8 cellular contexts compared by ENCODE assay signal in genomic region chr4:101345271-101345595, GRCh38. TPM values are rescaled to one million over a fixed set of nuclear protein-coding genes. Genes with fewer than 3 reads are reported as not detected.
DNase-seq lines count a peak whose midpoint lies in the region; ATAC-seq and TF ChIP-seq lines count a peak whose summit lies in the region.

No MANE protein-coding gene starts in this region.

- H3K9ac ChIP-seq in SU-DHL-6 (ENCODE audit: low read length) (peak overlapping the region; percentile 67; the same call in 1 of the 2 replicates), endodermal cell (ENCODE audit: extremely low read depth, low read length, poor library complexity, severe bottlenecking) (no peak overlapping the region)

- DNase-seq in activated CD4-positive, alpha-beta T cell treated with anti-CD3 and anti-CD28 coated beads, Interleukin-2, amount 50 U/mL, for 48 hours, result peak; percentile 5 to 16
- DNase-seq in activated CD4-positive, alpha-beta T cell treated with anti-CD3 and anti-CD28 coated beads for 4 hours, result no peak
- DNase-seq in endodermal cell (no peak), NCI-H1417 (lab: John Stamatoyannopoulos, UW) (no peak), aorta (no peak)
- DNase-seq in stimulated activated CD4-positive, alpha-beta T cell treated with anti-CD3 and anti-CD28 coated beads, Interleukin-4, amount 100 ng/mL, for 1 hour, result no peak

- TF ChIP-seq CTCF in SU-DHL-6 (IDR thresholded peaks at IDR 0.05; ENCODE audit: insufficient read depth, low read length, poor library complexity, severe bottlenecking), result no peak
- no peak for TF ChIP-seq CTCF in endodermal cell (conservative IDR thresholded peaks at IDR 0.05)

- H3K4me3 Mint-ChIP-seq in endodermal cell, result peak overlapping the region; percentile 90

- H3K4me1 Mint-ChIP-seq in endodermal cell, result peaks cover 20% of the 10 kb centered on the region

- H3K27me3 ChIP-seq in SU-DHL-6 (ENCODE audit: low read length) (no peaks in the 10 kb centered on the region), endodermal cell (ENCODE audit: control insufficient read depth, insufficient read depth, low read length, poor library complexity, severe bottlenecking) (peaks cover 13% of the 10 kb centered on the region), neuron (ENCODE audit: insufficient read depth, low read length) (no peaks in the 10 kb centered on the region), aorta (ENCODE audit: control insufficient read depth in 1 of 2, insufficient read depth in 2 of 2, low read length in 1 of 2) (no peaks in the 10 kb centered on the region)

- peak overlapping the region; percentile 35 for H3K27ac ChIP-seq in SU-DHL-6 (ENCODE audit: low read depth, low read length)
- H3K27ac ChIP-seq in endodermal cell (ENCODE audit: low read depth, low read length), result no peak overlapping the region
- H3K27ac ChIP-seq in aorta (ENCODE audit: low read depth in 1 of 2, low read length in 2 of 2), result no peak overlapping the region

- H3K4me3 ChIP-seq in SU-DHL-6 (ENCODE audit: insufficient read depth, low read length, poor library complexity, severe bottlenecking) (peak overlapping the region; percentile 65), endodermal cell (ENCODE audit: low read length) (peak overlapping the region; percentile 79), neuron (ENCODE audit: low read length) (peak overlapping the region; percentile 87), aorta (ENCODE audit: low read length in 2 of 2) (peak overlapping the region in 1 of 2 donors; percentile 99)

- H3K9me3 Mint-ChIP-seq in endodermal cell, result no peaks in the 10 kb centered on the region

- peak overlapping the region; percentile 61 for H3K4me2 ChIP-seq in SU-DHL-6 (ENCODE audit: low read depth, low read length, poor library complexity, severe bottlenecking)

- H3K9me2 ChIP-seq in SU-DHL-6 (replicated peaks; ENCODE audit: insufficient read depth, low read length), result no peaks in the 10 kb centered on the region

- H3K36me3 ChIP-seq in SU-DHL-6 (ENCODE audit: low read length), result no peaks in the 10 kb centered on the region
- no peaks in the 10 kb centered on the region for H3K36me3 ChIP-seq in endodermal cell (ENCODE audit: control insufficient read depth, insufficient read depth, low read length)
- no peaks in the 10 kb centered on the region for H3K36me3 ChIP-seq in neuron (ENCODE audit: insufficient read depth, low read length)
- H3K36me3 ChIP-seq in aorta (ENCODE audit: control insufficient read depth in 1 of 2, insufficient read depth in 2 of 2, low read length in 1 of 2), result no peaks in the 10 kb centered on the region

- peaks cover 14% of the 10 kb centered on the region; the same call in 1 of the 2 replicates for H3K79me2 ChIP-seq in SU-DHL-6 (ENCODE audit: insufficient read depth, low read length)

- 0 out of 2 replicates have a peak, but pooled peaks cover 9% of the 10 kb centered on the region for H3F3A ChIP-seq in SU-DHL-6 (ENCODE audit: insufficient read depth)

- H3K36me3 Mint-ChIP-seq in endodermal cell (ENCODE audit: low read depth), result no peaks in the 10 kb centered on the region

- peaks cover 22% of the 10 kb centered on the region for H3K27me3 Mint-ChIP-seq in endodermal cell (ENCODE audit: insufficient read depth)

- H3K4me1 ChIP-seq in endodermal cell (ENCODE audit: control insufficient read depth, insufficient read depth, low read length) (no peaks in the 10 kb centered on the region), neuron (ENCODE audit: insufficient read depth, low read length) (peaks cover 15% of the 10 kb centered on the region), aorta (ENCODE audit: control insufficient read depth in 1 of 2, insufficient read depth in 2 of 2, low read length in 2 of 2) (no peaks in the 10 kb centered on the region)

- intact Hi-C loops in aorta (cut with DNase I), result loop anchor here (5.0 to 10.0 kb wide), 3 partner anchors 50 to 150 kb away; no protein-coding TSS in a partner anchor

- H4K20me1 ChIP-seq in SU-DHL-6 (ENCODE audit: low read depth, low read length), result no peaks in the 10 kb centered on the region

- no peak for ATAC-seq in aorta (ENCODE audit: low FRiP score)

- no peak overlapping the region for H3K27ac Mint-ChIP-seq in endodermal cell

- no peaks in the 10 kb centered on the region for H3K9me3 ChIP-seq in SU-DHL-6 (ENCODE audit: insufficient read depth, low read length)
- no peaks in the 10 kb centered on the region for H3K9me3 ChIP-seq in endodermal cell (ENCODE audit: control insufficient read depth, low read length)
- H3K9me3 ChIP-seq in neuron (ENCODE audit: low read length), result no peaks in the 10 kb centered on the region
- H3K9me3 ChIP-seq in aorta (ENCODE audit: control insufficient read depth, low read length), result no peaks in the 10 kb centered on the region

- H2AFZ ChIP-seq in SU-DHL-6 (ENCODE audit: low read depth, low read length, severe bottlenecking) (no peak overlapping the region), neuron (ENCODE audit: low read depth, low read length) (peak overlapping the region; percentile 11)

- WGBS in endodermal cell (ENCODE audit: insufficient coverage in 1 of 2, insufficient read length in 1 of 2), 2 experiments, result 55% methylated on average over 3 of the region's 3 CpGs; no CpG with 5 or more reads in 1 of the 2 experiments
- WGBS in aorta, 2 donors, result 2 to 9% methylated on average over 3 of the region's 3 CpGs

RNA-seq across cellular contexts. Expression of gene PPP3CA, which starts 2.1 kb away (rescaled TPM):
- 10 to 100 TPM; 36.6 to 39.2 TPM for total RNA-seq in endodermal cell
- 20.9 TPM for polyA plus RNA-seq in endodermal cell (2013, experiment 1 of 2)
- 20.5 TPM for polyA plus RNA-seq in endodermal cell (2013, experiment 2 of 2)
- total RNA-seq in aorta, result 10 to 100 TPM; 37.3 to 56.4 TPM
- 10 to 100 TPM in 1 of 2 donors, 1 to 10 TPM in 1; 6.8 to 12.1 TPM for polyA plus RNA-seq in aorta

Comparison
In these comparisons a context has a peak if more than half of its experiments do, and no peak if none do; other contexts are left out.
1. DNase-seq: peak in activated CD4-positive, alpha-beta T cell treated with anti-CD3 and anti-CD28 coated beads, Interleukin-2, amount 50 U/mL, for 48 hours (2 of 2); none in activated CD4-positive, alpha-beta T cell treated with anti-CD3 and anti-CD28 coated beads for 4 hours (0 of 2), endodermal cell (single experiment), NCI-H1417 (0 of 3), stimulated activated CD4-positive, alpha-beta T cell treated with anti-CD3 and anti-CD28 coated beads, Interleukin-4, amount 100 ng/mL, for 1 hour (single experiment) and aorta (0 of 2).